In the genomic region with DNA sequence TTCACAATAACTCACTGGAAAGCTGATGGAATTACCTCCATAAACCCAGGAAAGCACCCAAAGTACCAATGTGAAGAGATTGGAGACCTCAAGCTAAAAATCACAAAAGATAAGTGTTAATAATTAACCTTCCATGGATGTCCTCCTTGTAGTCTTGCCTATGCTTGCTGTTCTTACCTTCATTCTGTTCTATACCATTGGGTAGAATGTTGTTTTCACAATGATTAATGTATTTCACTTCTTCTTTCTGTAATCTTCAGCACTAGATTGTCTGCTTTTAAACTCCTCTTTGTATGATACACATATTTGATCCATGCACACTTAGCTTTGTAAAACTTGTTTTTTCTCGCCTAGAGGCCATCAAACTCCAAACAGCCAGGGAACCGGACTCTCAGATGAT, we compare ENCODE assay signal across 27 cellular contexts.
"Had no signal": no experiment of that assay in that cellular context is flagged by ENCODE, and none has a peak within 500 bp of the region (broad histone marks: within the 10 kb centered on the region; RNA-seq: fewer than 3 reads in every experiment).

No MANE protein-coding gene starts in this region.

- H3K4me1 Mint-ChIP-seq: immature natural killer cell; naive B cell; natural killer cell; nephron progenitor cell; stimulated activated memory B cell treated with anti-CD40 and anti-IgM and Interleukin-4, amounts not matched to agents 10 μg/mL and 1 μg/mL and 100 μg/mL, for 72 hours; stimulated activated naive CD8-positive, alpha-beta T cell treated with anti-CD3 and anti-CD28 coated beads, Interleukin-15, amount 100 ng/mL, for 72 hours had no signal

- H3K4me2 ChIP-seq: smooth muscle cell had no signal

- H3K4me1 ChIP-seq: left lung, lower lobe of right lung, right atrium auricular region, right lobe of liver, tibial nerve, uterus had no signal

- H3K9me3 Mint-ChIP-seq: stimulated activated memory B cell treated with anti-CD40 and anti-IgM and Interleukin-4, amounts not matched to agents 10 μg/mL and 1 μg/mL and 100 μg/mL, for 72 hours; stimulated activated naive CD8-positive, alpha-beta T cell treated with anti-CD3 and anti-CD28 coated beads, Interleukin-15, amount 100 ng/mL, for 72 hours; type B pancreatic cell had no signal

- H3K27me3 Mint-ChIP-seq: naive B cell; progenitor cell of endocrine pancreas; stimulated activated memory B cell treated with anti-CD40 and anti-IgM and Interleukin-4, amounts not matched to agents 10 μg/mL and 1 μg/mL and 100 μg/mL, for 72 hours; stimulated activated naive CD8-positive, alpha-beta T cell treated with anti-CD3 and anti-CD28 coated beads, Interleukin-15, amount 100 ng/mL, for 72 hours; type B pancreatic cell had no signal

- ATAC-seq: left colon; left lung; lower lobe of right lung; natural killer cell; stimulated activated memory B cell treated with anti-CD40 and anti-IgM and Interleukin-4, amounts not matched to agents 10 μg/mL and 1 μg/mL and 100 μg/mL, for 72 hours; stimulated activated naive CD8-positive, alpha-beta T cell treated with anti-CD3 and anti-CD28 coated beads, Interleukin-15, amount 100 ng/mL, for 72 hours had no signal

- H3K4me3 ChIP-seq: left lung, lower lobe of right lung, ovary, right atrium auricular region, right lobe of liver, smooth muscle cell, tibial nerve, uterus had no signal

- H3K36me3 Mint-ChIP-seq: immature natural killer cell; naive B cell; natural killer cell; stimulated activated memory B cell treated with anti-CD40 and anti-IgM and Interleukin-4, amounts not matched to agents 10 μg/mL and 1 μg/mL and 100 μg/mL, for 72 hours; type B pancreatic cell had no signal

- H3K27ac ChIP-seq: left lung, lower lobe of right lung, ovary, right atrium auricular region, right lobe of liver, tibial nerve, uterus had no signal

- DNase-seq: hypothalamus; immature natural killer cell; kidney; left colon; left lung; lower lobe of right lung; mammary epithelial cell; mesenchymal stem cell; naive B cell; natural killer cell; nephron progenitor cell; ovary; right lobe of liver; stimulated activated CD4-positive, alpha-beta T cell treated with anti-CD3 and anti-CD28 coated beads, Interleukin-1b, Interleukin-23, amount 100 ng/mL, for 48 hours; stimulated activated CD4-positive, alpha-beta T cell treated with anti-CD3 and anti-CD28 coated beads, Interleukin-2, amount 100 ng/mL, for 48 hours; stimulated activated CD4-positive, alpha-beta T cell treated with anti-CD3 and anti-CD28 coated beads, Interleukin-4, amount 100 ng/mL, for 4 hours; stimulated activated CD8-positive, alpha-beta memory T cell treated with anti-CD3 and anti-CD28 coated beads, Interleukin-4, amount 100 ng/mL, for 48 hours; stimulated activated naive CD4-positive, alpha-beta T cell treated with Interleukin-2 at 50 U/mL for 16 hours; stimulated activated naive CD8-positive, alpha-beta T cell treated with anti-CD3 and anti-CD28 coated beads, Interleukin-15, amount 100 ng/mL, for 72 hours; substantia nigra; uterus had no signal

- H3K4me3 Mint-ChIP-seq: immature natural killer cell; natural killer cell; nephron progenitor cell; stimulated activated memory B cell treated with anti-CD40 and anti-IgM and Interleukin-4, amounts not matched to agents 10 μg/mL and 1 μg/mL and 100 μg/mL, for 72 hours; stimulated activated naive CD8-positive, alpha-beta T cell treated with anti-CD3 and anti-CD28 coated beads, Interleukin-15, amount 100 ng/mL, for 72 hours; type B pancreatic cell had no signal

- H3K36me3 ChIP-seq: left lung, lower lobe of right lung, ovary, right atrium auricular region, right lobe of liver, tibial nerve, uterus had no signal

- H3K9me3 ChIP-seq: left lung, lower lobe of right lung, ovary, right atrium auricular region, right lobe of liver, tibial nerve, uterus had no signal

- H3K27me3 ChIP-seq: left lung, ovary, right atrium auricular region, right lobe of liver, tibial nerve, uterus had no signal

- H3K27ac Mint-ChIP-seq: immature natural killer cell; naive B cell; natural killer cell; progenitor cell of endocrine pancreas; stimulated activated memory B cell treated with anti-CD40 and anti-IgM and Interleukin-4, amounts not matched to agents 10 μg/mL and 1 μg/mL and 100 μg/mL, for 72 hours; stimulated activated naive CD8-positive, alpha-beta T cell treated with anti-CD3 and anti-CD28 coated beads, Interleukin-15, amount 100 ng/mL, for 72 hours; type B pancreatic cell had no signal
